Comparison of ENCODE assay signal across 1 cellular context in genomic region chr3:108124337-108125150, GRCh38.
TF ChIP-seq lines count a peak whose summit lies in the region.

No MANE protein-coding gene starts in this region.

TF ChIP-seq in GM12878, 131 proteins besides CTCF, POLR2A, EP300 and RAD21 (continued from another document):
- TF ChIP-seq CREM (IDR thresholded peaks at IDR 0.05; ENCODE audit: low read depth) (peak; percentile 60; the same call in 1 of the 2 replicates), TCF12 (IDR thresholded peaks at IDR 0.05; ENCODE audit: low read depth, low read length) (peak; percentile 64; the same call in 1 of the 2 replicates), SKIL (IDR thresholded peaks at IDR 0.05; ENCODE audit: low read depth, poor library complexity, severe bottlenecking) (peak; percentile 84), SIX5 (IDR thresholded peaks at IDR 0.05; ENCODE audit: low read depth, low read length, severe bottlenecking) (no peak), SMC3 (IDR thresholded peaks at IDR 0.05; ENCODE audit: borderline replicate concordance, low read length) (no peak), MYC (IDR thresholded peaks at IDR 0.05; ENCODE audit: insufficient read depth, insufficient read length, insufficient replicate concordance, low read length, severe bottlenecking) (peak; percentile 61), MEF2B (IDR thresholded peaks at IDR 0.05; ENCODE audit: partially characterized antibody, poor library complexity, severe bottlenecking) (peak; percentile 90), BMI1 (IDR thresholded peaks at IDR 0.05; ENCODE audit: borderline replicate concordance) (no peak), USF1 (IDR thresholded peaks at IDR 0.05; ENCODE audit: borderline replicate concordance, extremely low read length, insufficient read depth, low read depth, low read length) (no peak), EZH2 (IDR thresholded peaks at IDR 0.05; ENCODE audit: borderline replicate concordance, control insufficient read depth, low read depth, low read length) (no peak)
- TF ChIP-seq, protein P1, sequence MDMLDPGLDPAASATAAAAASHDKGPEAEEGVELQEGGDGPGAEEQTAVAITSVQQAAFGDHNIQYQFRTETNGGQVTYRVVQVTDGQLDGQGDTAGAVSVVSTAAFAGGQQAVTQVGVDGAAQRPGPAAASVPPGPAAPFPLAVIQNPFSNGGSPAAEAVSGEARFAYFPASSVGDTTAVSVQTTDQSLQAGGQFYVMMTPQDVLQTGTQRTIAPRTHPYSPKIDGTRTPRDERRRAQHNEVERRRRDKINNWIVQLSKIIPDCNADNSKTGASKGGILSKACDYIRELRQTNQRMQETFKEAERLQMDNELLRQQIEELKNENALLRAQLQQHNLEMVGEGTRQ (IDR thresholded peaks at IDR 0.05; ENCODE audit: borderline replicate concordance, low read depth, low read length): peak; percentile 1; the same call in 1 of the 2 replicates
- TF ChIP-seq, protein P2, sequence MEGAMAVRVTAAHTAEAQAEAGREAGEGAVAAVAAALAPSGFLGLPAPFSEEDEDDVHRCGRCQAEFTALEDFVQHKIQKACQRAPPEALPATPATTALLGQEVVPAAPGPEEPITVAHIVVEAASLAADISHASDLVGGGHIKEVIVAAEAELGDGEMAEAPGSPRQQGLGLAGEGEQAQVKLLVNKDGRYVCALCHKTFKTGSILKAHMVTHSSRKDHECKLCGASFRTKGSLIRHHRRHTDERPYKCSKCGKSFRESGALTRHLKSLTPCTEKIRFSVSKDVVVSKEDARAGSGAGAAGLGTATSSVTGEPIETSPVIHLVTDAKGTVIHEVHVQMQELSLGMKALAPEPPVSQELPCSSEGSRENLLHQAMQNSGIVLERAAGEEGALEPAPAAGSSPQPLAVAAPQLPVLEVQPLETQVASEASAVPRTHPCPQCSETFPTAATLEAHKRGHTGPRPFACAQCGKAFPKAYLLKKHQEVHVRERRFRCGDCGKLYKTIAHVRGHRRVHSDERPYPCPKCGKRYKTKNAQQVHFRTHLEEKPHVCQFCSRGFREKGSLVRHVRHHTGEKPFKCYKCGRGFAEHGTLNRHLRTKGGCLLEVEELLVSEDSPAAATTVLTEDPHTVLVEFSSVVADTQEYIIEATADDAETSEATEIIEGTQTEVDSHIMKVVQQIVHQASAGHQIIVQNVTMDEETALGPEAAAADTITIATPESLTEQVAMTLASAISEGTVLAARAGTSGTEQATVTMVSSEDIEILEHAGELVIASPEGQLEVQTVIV (IDR thresholded peaks at IDR 0.05; ENCODE audit: borderline replicate concordance, partially characterized antibody): no peak
- TF ChIP-seq, protein P3, sequence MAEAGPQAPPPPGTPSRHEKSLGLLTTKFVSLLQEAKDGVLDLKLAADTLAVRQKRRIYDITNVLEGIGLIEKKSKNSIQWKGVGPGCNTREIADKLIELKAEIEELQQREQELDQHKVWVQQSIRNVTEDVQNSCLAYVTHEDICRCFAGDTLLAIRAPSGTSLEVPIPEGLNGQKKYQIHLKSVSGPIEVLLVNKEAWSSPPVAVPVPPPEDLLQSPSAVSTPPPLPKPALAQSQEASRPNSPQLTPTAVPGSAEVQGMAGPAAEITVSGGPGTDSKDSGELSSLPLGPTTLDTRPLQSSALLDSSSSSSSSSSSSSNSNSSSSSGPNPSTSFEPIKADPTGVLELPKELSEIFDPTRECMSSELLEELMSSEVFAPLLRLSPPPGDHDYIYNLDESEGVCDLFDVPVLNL (IDR thresholded peaks at IDR 0.05; ENCODE audit: low read depth, low read length): no peak
